In the genomic region with DNA sequence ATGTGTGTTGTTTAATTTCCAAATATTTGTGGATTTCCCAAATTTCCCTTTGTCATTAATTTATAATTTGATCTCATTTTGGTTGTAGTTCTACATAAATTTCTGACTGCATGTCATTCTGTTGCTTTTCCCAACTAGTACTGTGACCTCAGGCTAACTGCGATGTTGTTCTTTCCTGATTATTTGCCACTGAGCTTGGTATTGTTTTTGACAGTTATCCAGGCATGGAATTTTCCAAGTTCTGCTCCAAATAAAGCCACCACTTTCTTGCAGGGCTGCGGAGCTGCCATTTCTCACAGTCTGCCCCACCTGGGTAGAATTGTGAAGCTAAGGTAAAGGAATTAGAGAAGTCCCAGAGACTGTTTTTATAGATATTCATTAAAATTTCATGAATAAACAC, we compare ENCODE assay signal across 15 cellular contexts.
DNase-seq lines count a peak whose midpoint lies in the region; ATAC-seq, FAIRE-seq and TF ChIP-seq lines count a peak whose summit lies in the region.
"Had no signal": no experiment of that assay in that cellular context is flagged by ENCODE, and none has a peak within 500 bp of the region (broad histone marks: within the 10 kb centered on the region; RNA-seq: fewer than 3 reads in every experiment).

No MANE protein-coding gene starts in this region.

- H3K27me3 ChIP-seq in astrocyte (ENCODE audit: insufficient read depth, low read length) (no peaks in the 10 kb centered on the region), thoracic aorta (replicated peaks; ENCODE audit: insufficient read depth) (no peaks in the 10 kb centered on the region)

- no peaks in the 10 kb centered on the region for H3K4me1 Mint-ChIP-seq in astrocyte (ENCODE audit: low read depth, unreplicated experiment)
- no peaks in the 10 kb centered on the region for H3K4me1 Mint-ChIP-seq in activated T-helper 1 cell treated with anti-CD3 and anti-CD28 coated beads, Interleukin-12 subunit alpha, Interleukin-12 subunit beta, Interleukin-2, Interleukin-4 antibody, amounts not matched to agents 30 ng/mL and 10 ng/mL and 1 ng/mL, durations not matched to agents 14 hours and 24 hours and 36 hours (ENCODE audit: low read depth)
- H3K4me1 Mint-ChIP-seq: B cell had no signal

- ATAC-seq in A549 = no peak
- no peak for ATAC-seq in thoracic aorta (ENCODE audit: insufficient number of reproducible peaks, low FRiP score, low read depth)
- ATAC-seq in HG03280 (IDR thresholded peaks at IDR 0.05; ENCODE audit: unreplicated experiment) = no peak
- ATAC-seq: GM23338 had no signal

- H3K4me1 ChIP-seq in A549 (peaks cover 14% of the 10 kb centered on the region), astrocyte (ENCODE audit: insufficient read depth, low read length) (no peaks in the 10 kb centered on the region), kidney (ENCODE audit: control insufficient read depth in 1 of 2, insufficient read depth in 1 of 2, low read depth in 1 of 2, low read length in 2 of 2) (no peaks in the 10 kb centered on the region), thoracic aorta (ENCODE audit: control insufficient read depth in 1 of 2, low read depth in 2 of 2) (peaks cover 0 to 17% of the 10 kb centered on the region in 2 donors)

- H3K9me3 ChIP-seq in A549 = no peaks in the 10 kb centered on the region
- H3K9me3 ChIP-seq in astrocyte (ENCODE audit: insufficient read depth, low read depth, low read length) = no peaks in the 10 kb centered on the region
- no peaks in the 10 kb centered on the region for H3K9me3 ChIP-seq in kidney (ENCODE audit: control insufficient read depth in 1 of 2, low read length in 2 of 2)
- H3K9me3 ChIP-seq in thoracic aorta = no peaks in the 10 kb centered on the region

- POLR2A ChIA-PET in A549 (lab: Yijun Ruan, JAX) = no interaction called here

- H3K4me3 ChIP-seq in A549 (no peak overlapping the region), astrocyte (ENCODE audit: insufficient read depth, low read depth, low read length) (no peak overlapping the region), kidney (ENCODE audit: low read length in 2 of 2) (no peak overlapping the region), thoracic aorta (no peak overlapping the region)
- H3K4me3 ChIP-seq: GM23338 had no signal

- H4K20me1 ChIP-seq in astrocyte (ENCODE audit: insufficient read depth, low read length) = no peaks in the 10 kb centered on the region

- H3K4me2 ChIP-seq in A549 (no peak overlapping the region), astrocyte (ENCODE audit: low read length) (no peak overlapping the region)
- H3K4me2 ChIP-seq: GM23338 had no signal

- TF ChIP-seq RAD21 in A549 (conservative IDR thresholded peaks at IDR 0.05 in 1 of 2, IDR thresholded peaks at IDR 0.05 in 1 of 2) = no peak

- DNase-seq in A549 (ENCODE audit: low read depth in 1 of 2, low spot score in 1 of 2) (no peak), astrocyte (ENCODE audit: low read depth) (no peak), kidney (no peak), thoracic aorta (ENCODE audit: low spot score) (no peak), HPDE6-E6E7 (ENCODE audit: extremely low spot score) (no peak)
- DNase-seq in activated T-helper 1 cell treated with anti-CD3 and anti-CD28 coated beads, Interleukin-12 subunit alpha, Interleukin-12 subunit beta, Interleukin-2, Interleukin-4 antibody, amounts not matched to agents 30 ng/mL and 10 ng/mL and 1 ng/mL, durations not matched to agents 14 hours and 24 hours and 36 hours (ENCODE audit: low spot score) = no peak
- DNase-seq: C1 segment of cervical spinal cord; Calu3; CD4-positive, alpha-beta T cell; DMS 273 treated with DMSO at 0.1 percent for 48 hours; H7 had no signal

- FAIRE-seq in A549 (lab: Jason Lieb, UNC) = peak; percentile 18
- peak; percentile 23 for FAIRE-seq in astrocyte (lab: Jason Lieb, UNC)
- peak; percentile 76 for FAIRE-seq in kidney (lab: Jason Lieb, UNC)
- FAIRE-seq: HTR-8/SVneo had no signal

- no peak overlapping the region for H3K27ac Mint-ChIP-seq in astrocyte (ENCODE audit: unreplicated experiment)
- H3K27ac Mint-ChIP-seq in activated T-helper 1 cell treated with anti-CD3 and anti-CD28 coated beads, Interleukin-12 subunit alpha, Interleukin-12 subunit beta, Interleukin-2, Interleukin-4 antibody, amounts not matched to agents 30 ng/mL and 10 ng/mL and 1 ng/mL, durations not matched to agents 14 hours and 24 hours and 36 hours = no peak overlapping the region
- H3K27ac Mint-ChIP-seq: B cell; CD4-positive, alpha-beta T cell; GM23338 had no signal

- TF ChIP-seq POLR2A in A549 (IDR thresholded peaks at IDR 0.05; ENCODE audit: low read length) = no peak

- intact Hi-C loops in kidney (cut with DNase I) = no loop called here
- intact Hi-C loops in activated T-helper 1 cell treated with anti-CD3 and anti-CD28 coated beads, Interleukin-12 subunit alpha, Interleukin-12 subunit beta, Interleukin-2, Interleukin-4 antibody, amounts not matched to agents 30 ng/mL and 10 ng/mL and 1 ng/mL, durations not matched to agents 14 hours and 24 hours and 36 hours (cut with micrococcal nuclease) = no loop called here

- H3K27me3 Mint-ChIP-seq in astrocyte (ENCODE audit: low read depth, unreplicated experiment) = no peaks in the 10 kb centered on the region
- H3K27me3 Mint-ChIP-seq in activated T-helper 1 cell treated with anti-CD3 and anti-CD28 coated beads, Interleukin-12 subunit alpha, Interleukin-12 subunit beta, Interleukin-2, Interleukin-4 antibody, amounts not matched to agents 30 ng/mL and 10 ng/mL and 1 ng/mL, durations not matched to agents 14 hours and 24 hours and 36 hours (ENCODE audit: insufficient read depth) = no peaks in the 10 kb centered on the region
- H3K27me3 Mint-ChIP-seq: B cell; CD4-positive, alpha-beta T cell had no signal

- 82% methylated on average over 2 of the region's 2 CpGs for WGBS in A549 (ENCODE audit: missing lambda C conversion rate)

- H3K27ac ChIP-seq in A549 (peak overlapping the region in 1 of 2 experiments; percentile 53; a peak in 1 of 6 replicates), astrocyte (ENCODE audit: low read depth, low read length) (no peak overlapping the region), kidney (ENCODE audit: low read depth in 2 of 2, low read length in 2 of 2) (no peak overlapping the region), thoracic aorta (peak overlapping the region; percentile 28 to 44)

- TF ChIP-seq EP300 in A549 (IDR thresholded peaks at IDR 0.05) = no peak

- H2AFZ ChIP-seq in astrocyte (ENCODE audit: low read depth, low read length) = no peak overlapping the region
- H2AFZ ChIP-seq: GM23338 had no signal

- H3K9ac ChIP-seq in astrocyte (ENCODE audit: low read length) (no peak overlapping the region), kidney (ENCODE audit: low read length in 2 of 2) (no peak overlapping the region)

- no peaks in the 10 kb centered on the region for H3K79me2 ChIP-seq in astrocyte (ENCODE audit: insufficient read depth, low read length)

- CTCF ChIA-PET in A549 (lab: Yijun Ruan, JAX) = no interaction called here

- H3K36me3 ChIP-seq in astrocyte (ENCODE audit: insufficient read depth, low read length) (no peaks in the 10 kb centered on the region), kidney (ENCODE audit: control insufficient read depth in 1 of 2, insufficient read depth in 2 of 2, low read length in 2 of 2) (no peaks in the 10 kb centered on the region), thoracic aorta (no peaks in the 10 kb centered on the region)

- H3K4me3 Mint-ChIP-seq in astrocyte (ENCODE audit: unreplicated experiment) = no peak overlapping the region
- H3K4me3 Mint-ChIP-seq in activated T-helper 1 cell treated with anti-CD3 and anti-CD28 coated beads, Interleukin-12 subunit alpha, Interleukin-12 subunit beta, Interleukin-2, Interleukin-4 antibody, amounts not matched to agents 30 ng/mL and 10 ng/mL and 1 ng/mL, durations not matched to agents 14 hours and 24 hours and 36 hours = no peak overlapping the region
- H3K4me3 Mint-ChIP-seq: B cell; CD4-positive, alpha-beta T cell; GM23338 had no signal

- no peaks in the 10 kb centered on the region for H3K36me3 Mint-ChIP-seq in astrocyte (ENCODE audit: low read depth, unreplicated experiment)
- H3K36me3 Mint-ChIP-seq in activated T-helper 1 cell treated with anti-CD3 and anti-CD28 coated beads, Interleukin-12 subunit alpha, Interleukin-12 subunit beta, Interleukin-2, Interleukin-4 antibody, amounts not matched to agents 30 ng/mL and 10 ng/mL and 1 ng/mL, durations not matched to agents 14 hours and 24 hours and 36 hours (ENCODE audit: low read depth) = no peaks in the 10 kb centered on the region

- no peaks in the 10 kb centered on the region for H3K9me3 Mint-ChIP-seq in astrocyte (ENCODE audit: unreplicated experiment)
- H3K9me3 Mint-ChIP-seq in activated T-helper 1 cell treated with anti-CD3 and anti-CD28 coated beads, Interleukin-12 subunit alpha, Interleukin-12 subunit beta, Interleukin-2, Interleukin-4 antibody, amounts not matched to agents 30 ng/mL and 10 ng/mL and 1 ng/mL, durations not matched to agents 14 hours and 24 hours and 36 hours = no peaks in the 10 kb centered on the region
- H3K9me3 Mint-ChIP-seq: CD4-positive, alpha-beta T cell; GM23338 had no signal

- no peak for TF ChIP-seq CTCF in A549 (IDR thresholded peaks at IDR 0.05)
- no peak for TF ChIP-seq CTCF in astrocyte (IDR thresholded peaks at IDR 0.05; ENCODE audit: insufficient read depth, low read depth, low read length)
- no peak for TF ChIP-seq CTCF in kidney (IDR thresholded peaks at IDR 0.05; ENCODE audit: borderline replicate concordance, extremely low read depth, insufficient read depth)
- TF ChIP-seq CTCF in thoracic aorta (IDR thresholded peaks at IDR 0.05) = no peak

TF ChIP-seq in A549, 52 proteins besides CTCF, POLR2A, EP300 and RAD21:
- TF ChIP-seq USF2 (IDR thresholded peaks at IDR 0.05) (no peak), POLR2AphosphoS2 (conservative IDR thresholded peaks at IDR 0.05; ENCODE audit: low read length) (no peak), CBX2 (IDR thresholded peaks at IDR 0.05; ENCODE audit: borderline replicate concordance, low read depth) (no peak), SREBF2 (IDR thresholded peaks at IDR 0.05) (no peak), HES2 (IDR thresholded peaks at IDR 0.05) (no peak)

Comparison
In these comparisons a context has a peak if more than half of its experiments do, and no peak if none do; other contexts are left out.
1. H3K27ac ChIP-seq: peak in thoracic aorta (2 of 2); none in astrocyte (single experiment) and kidney (0 of 2).